In the genomic region with DNA sequence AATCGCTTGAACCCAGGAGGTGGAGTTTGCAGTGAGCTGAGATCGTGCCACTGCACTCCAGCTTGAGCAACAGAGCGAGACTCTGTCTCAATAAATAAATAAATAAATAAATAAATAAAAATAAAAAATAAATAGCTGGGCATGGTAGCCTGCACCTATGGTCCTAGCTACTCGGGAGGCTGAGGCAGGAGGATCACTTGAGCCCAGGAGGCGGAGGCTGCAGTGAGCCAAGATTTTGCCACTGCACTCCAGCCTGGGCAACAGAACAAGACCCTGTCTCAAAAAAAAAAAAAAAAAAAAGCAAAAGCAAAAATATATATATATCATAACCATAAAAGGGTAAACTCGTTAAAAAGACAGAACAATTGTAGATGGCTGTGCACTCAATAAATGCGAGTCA, we compare ENCODE assay signal across 11 cellular contexts. TPM values are rescaled to one million over a fixed set of nuclear protein-coding genes. Genes with fewer than 3 reads are reported as not detected.
"Had no signal": no experiment of that assay in that cellular context is flagged by ENCODE, and none has a peak within 500 bp of the region (broad histone marks: within the 10 kb centered on the region; RNA-seq: fewer than 3 reads in every experiment).

No MANE protein-coding gene starts in this region.

RNA-seq across cellular contexts. Expression of gene LCN9, which starts 9.7 kb away (rescaled TPM):
- total RNA-seq: OCI-LY7, PC-3, PC-9, Peyer's patch, Right ventricle myocardium inferior, Right ventricle myocardium superior, RPMI7951, SJCRH30, SJSA1, SK-MEL-5 had no signal
- polyA plus RNA-seq: SK-N-SH had no signal

RNA-seq across cellular contexts. Expression of gene SOHLH1, which starts 26.5 kb away (rescaled TPM):
- total RNA-seq: OCI-LY7, PC-3, PC-9, Peyer's patch, Right ventricle myocardium inferior, Right ventricle myocardium superior, RPMI7951, SJSA1, SK-MEL-5 had no signal
- polyA plus RNA-seq: SK-N-SH had no signal

RNA-seq across cellular contexts. Expression of gene KCNT1, which starts 29.2 kb away (rescaled TPM):
- total RNA-seq: OCI-LY7, PC-3, PC-9, RPMI7951, SJSA1, SK-MEL-5 had no signal

RNA-seq across cellular contexts. Expression of gene GLT6D1, which starts 33.4 kb away (rescaled TPM):
- total RNA-seq: OCI-LY7, PC-3, PC-9, Peyer's patch, Right ventricle myocardium inferior, Right ventricle myocardium superior, RPMI7951, SJCRH30, SJSA1, SK-MEL-5 had no signal
- polyA plus RNA-seq: SK-N-SH had no signal
